ENCODE assay signal across 2 cellular contexts in genomic region chr12:52217223-52217622, GRCh38.
TF ChIP-seq lines count a peak whose summit lies in the region.

No MANE protein-coding gene starts in this region.

TF ChIP-seq in A549, 52 proteins besides CTCF, POLR2A, EP300 and RAD21 (continued from another document):
- TF ChIP-seq E2F6 (IDR thresholded peaks at IDR 0.05; ENCODE audit: borderline replicate concordance, low read depth) = peak; percentile 45; the same call in 1 of the 2 replicates

TF ChIP-seq in Ishikawa, 13 proteins besides CTCF, POLR2A, EP300 and RAD21 (continued from another document):
- TF ChIP-seq USF1 (IDR thresholded peaks at IDR 0.05) (peak; percentile 72), MAX (IDR thresholded peaks at IDR 0.05) (peak; percentile 99), REST (IDR thresholded peaks at IDR 0.05; ENCODE audit: low read depth) (peak; percentile 53; the same call in 1 of the 2 replicates), TAF1 (IDR thresholded peaks at IDR 0.05; ENCODE audit: low read depth) (peak; percentile 61; the same call in 1 of the 2 replicates), EGR1 (IDR thresholded peaks at IDR 0.05) (peak; percentile 100), YY1 (IDR thresholded peaks at IDR 0.05; ENCODE audit: low read depth) (peak; percentile 86)
